In the genomic region with DNA sequence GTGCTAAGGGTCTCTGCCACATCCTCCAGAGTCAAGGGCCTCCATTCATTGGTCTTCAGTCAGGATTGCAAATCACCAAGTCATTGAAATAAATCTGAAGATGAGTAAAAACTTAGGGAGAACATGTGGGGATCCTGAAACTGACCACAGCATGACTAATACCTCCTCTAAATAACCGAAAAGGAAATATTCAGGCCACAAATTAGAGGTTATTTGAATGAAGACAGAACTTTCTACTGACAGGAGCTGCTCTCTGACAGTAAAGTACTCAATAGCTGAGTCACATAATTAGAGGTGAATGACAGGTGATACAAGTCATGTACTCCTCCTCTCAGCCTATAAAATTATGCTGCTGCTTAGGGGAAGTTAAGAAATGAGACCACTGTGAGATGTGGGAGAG, we compare ENCODE assay signal across 15 cellular contexts.
DNase-seq lines count a peak whose midpoint lies in the region; ATAC-seq and TF ChIP-seq lines count a peak whose summit lies in the region.
"Had no signal": no experiment of that assay in that cellular context is flagged by ENCODE, and none has a peak within 500 bp of the region (broad histone marks: within the 10 kb centered on the region; RNA-seq: fewer than 3 reads in every experiment).

No MANE protein-coding gene starts in this region.

- peak; percentile 74 for ATAC-seq in GM18909 (IDR thresholded peaks at IDR 0.05; ENCODE audit: poor library complexity, unreplicated experiment)
- ATAC-seq in HG03095 (IDR thresholded peaks at IDR 0.05; ENCODE audit: unreplicated experiment), result peak; percentile 79
- no peak for ATAC-seq in naive thymus-derived CD8-positive, alpha-beta T cell

- H3K36me3 ChIP-seq in left ventricle myocardium inferior, result no peaks in the 10 kb centered on the region
- H3K36me3 ChIP-seq in effector memory CD4-positive, alpha-beta T cell (ENCODE audit: control insufficient read depth, insufficient read depth, low read length), result no peaks in the 10 kb centered on the region
- H3K36me3 ChIP-seq: esophagus squamous epithelium, ovary had no signal

- H3K27me3 ChIP-seq in left ventricle myocardium inferior (ENCODE audit: low read depth), result no peaks in the 10 kb centered on the region
- no peaks in the 10 kb centered on the region for H3K27me3 ChIP-seq in effector memory CD4-positive, alpha-beta T cell (replicated peaks; ENCODE audit: control insufficient read depth, insufficient read depth, low read length, poor library complexity, severe bottlenecking)
- H3K27me3 ChIP-seq: esophagus squamous epithelium, ovary had no signal

- no peak overlapping the region for H3K27ac Mint-ChIP-seq in naive thymus-derived CD8-positive, alpha-beta T cell
- H3K27ac Mint-ChIP-seq: activated naive CD8-positive, alpha-beta T cell had no signal

- POLR2A ChIA-PET in naive thymus-derived CD8-positive, alpha-beta T cell (lab: Charles Lee), result no interaction called here

- H3K4me1 ChIP-seq in left ventricle myocardium inferior, result no peaks in the 10 kb centered on the region
- no peaks in the 10 kb centered on the region for H3K4me1 ChIP-seq in effector memory CD4-positive, alpha-beta T cell (ENCODE audit: control insufficient read depth, insufficient read depth, low read length, poor library complexity, severe bottlenecking)
- H3K4me1 ChIP-seq: esophagus squamous epithelium had no signal

- DNase-seq in AG20443 (ENCODE audit: low spot score), result peak; percentile 34
- DNase-seq in SW480 (ENCODE audit: low spot score), result peak; percentile 35
- DNase-seq in left ventricle myocardium inferior, result no peak
- no peak for DNase-seq in effector memory CD4-positive, alpha-beta T cell
- DNase-seq in HuH-7 (ENCODE audit: low spot score), result no peak
- no peak for DNase-seq in naive thymus-derived CD8-positive, alpha-beta T cell
- DNase-seq: ACHN; activated CD8-positive, alpha-beta memory T cell treated with anti-CD3 and anti-CD28 coated beads for 24 hours; esophagus squamous epithelium; NCI-H446; ovary had no signal

- H3K36me3 Mint-ChIP-seq in naive thymus-derived CD8-positive, alpha-beta T cell, result no peaks in the 10 kb centered on the region
- H3K36me3 Mint-ChIP-seq: activated naive CD8-positive, alpha-beta T cell had no signal

- H3K4me3 ChIP-seq in left ventricle myocardium inferior, result no peak overlapping the region
- H3K4me3 ChIP-seq in effector memory CD4-positive, alpha-beta T cell (ENCODE audit: insufficient read depth, low read depth, low read length, poor library complexity, severe bottlenecking), result no peak overlapping the region
- H3K4me3 ChIP-seq: esophagus squamous epithelium, ovary had no signal

- no peak overlapping the region for H3K27ac ChIP-seq in left ventricle myocardium inferior (replicated peaks)
- no peak overlapping the region for H3K27ac ChIP-seq in effector memory CD4-positive, alpha-beta T cell (ENCODE audit: insufficient read depth, low read length, poor library complexity, severe bottlenecking)
- H3K27ac ChIP-seq: esophagus squamous epithelium, ovary, RWPE1 had no signal

- peaks cover 0 to 3% (median 0%) of the 10 kb centered on the region in 9 donors for H3K9me3 Mint-ChIP-seq in naive thymus-derived CD8-positive, alpha-beta T cell

- peaks cover 0 to 9% (median 0%) of the 10 kb centered on the region in 5 donors for H3K27me3 Mint-ChIP-seq in naive thymus-derived CD8-positive, alpha-beta T cell
- H3K27me3 Mint-ChIP-seq: activated naive CD8-positive, alpha-beta T cell had no signal

- H3K4me1 Mint-ChIP-seq in naive thymus-derived CD8-positive, alpha-beta T cell, result no peaks in the 10 kb centered on the region

- H3K4me3 Mint-ChIP-seq in naive thymus-derived CD8-positive, alpha-beta T cell, result no peak overlapping the region
- H3K4me3 Mint-ChIP-seq: activated naive CD8-positive, alpha-beta T cell had no signal

- no peak for TF ChIP-seq CTCF in left ventricle myocardium inferior (IDR thresholded peaks at IDR 0.05; ENCODE audit: borderline replicate concordance)

- intact Hi-C loops in left ventricle myocardium inferior (cut with micrococcal nuclease), result no loop called here

- H3K9me3 ChIP-seq in left ventricle myocardium inferior (replicated peaks), result no peaks in the 10 kb centered on the region
- no peaks in the 10 kb centered on the region for H3K9me3 ChIP-seq in effector memory CD4-positive, alpha-beta T cell (ENCODE audit: control insufficient read depth, low read length)
- H3K9me3 ChIP-seq: esophagus squamous epithelium, ovary had no signal

Comparison
In these comparisons a context has a peak if more than half of its experiments do, and no peak if none do; other contexts are left out.
1. DNase-seq: peak in AG20443 (single experiment) and SW480 (single experiment); none in left ventricle myocardium inferior (single experiment), effector memory CD4-positive, alpha-beta T cell (0 of 3), HuH-7 (single experiment) and naive thymus-derived CD8-positive, alpha-beta T cell (0 of 10).
2. ATAC-seq: peak in GM18909 (single experiment) and HG03095 (single experiment); none in naive thymus-derived CD8-positive, alpha-beta T cell (0 of 2).